In genomic region chr7:24572421-24573007, GRCh38 we compare ENCODE assay signal across 8 cellular contexts. TPM values are rescaled to one million over a fixed set of nuclear protein-coding genes. Genes with fewer than 3 reads are reported as not detected.
DNase-seq lines count a peak whose midpoint lies in the region; ATAC-seq, FAIRE-seq and TF ChIP-seq lines count a peak whose summit lies in the region.

No MANE protein-coding gene starts in this region.

- H3K4me3 ChIP-seq in CD8-positive, alpha-beta memory T cell (ENCODE audit: low read length) = peak overlapping the region; percentile 83
- H3K4me3 ChIP-seq in HL-60 (replicated peaks; ENCODE audit: insufficient read depth, low read length) = peak overlapping the region; percentile 63
- peak overlapping the region; percentile 73 to 76 for H3K4me3 ChIP-seq in cardiac fibroblast (replicated peaks in 1 of 2; ENCODE audit: low read depth in 2 of 2, low read length in 2 of 2)
- peak overlapping the region; percentile 80 to 87 for H3K4me3 ChIP-seq in small intestine (ENCODE audit: low read depth in 1 of 2, low read length in 2 of 2)

- TF ChIP-seq CTCF in HL-60 (IDR thresholded peaks at IDR 0.05; ENCODE audit: insufficient read depth, low read length) (no peak), cardiac fibroblast (IDR thresholded peaks at IDR 0.05; ENCODE audit: low read depth, low read length) (no peak)

- H3K9me3 ChIP-seq in CD8-positive, alpha-beta memory T cell (ENCODE audit: low read length) = no peaks in the 10 kb centered on the region
- H3K9me3 ChIP-seq in small intestine (ENCODE audit: control insufficient read depth, low read depth) = no peaks in the 10 kb centered on the region

- POLR2A ChIA-PET in CD8-positive, alpha-beta memory T cell (lab: Charles Lee) = interaction anchor here (0.6 to 1.0 kb wide), 3 partner anchors 9 to 553 kb away, joined by 3 to 5 read pairs (median 4); partner anchors contain the start of gene CYCS
- POLR2A ChIA-PET in T-cell (lab: Charles Lee) = interaction anchor here in 1 of 2 donors (0.6 kb wide), 1 partner anchor 674 kb away, joined by 4 read pairs; no protein-coding TSS in a partner anchor

- DNase-seq in CD8-positive, alpha-beta memory T cell = peak in 4 of 5 donors; percentile 3 to 59 (median 30)
- no peak for DNase-seq in HL-60 (ENCODE audit: low read depth in 1 of 2, low spot score in 1 of 2)
- peak in 11 of 34 experiments; percentile 1 to 46 (median 11) for DNase-seq in T-cell
- peak; percentile 36 to 45 for DNase-seq in cardiac fibroblast (ENCODE audit: low read depth in 2 of 2)
- DNase-seq in iris pigment epithelial cell (ENCODE audit: low read depth) = peak; percentile 40
- DNase-seq in small intestine = peak; percentile 48
- DNase-seq in NCI-H2029 treated with DMSO at 0.1 percent for 48 hours (lab: John Stamatoyannopoulos, UW) = no peak

- peaks cover 25 to 36% (median 35%) of the 10 kb centered on the region in 3 donors for H3K4me1 Mint-ChIP-seq in CD8-positive, alpha-beta memory T cell
- peaks cover 33 to 40% (median 35%) of the 10 kb centered on the region in 3 donors for H3K4me1 Mint-ChIP-seq in T-cell

- no peaks in the 10 kb centered on the region for H3K27me3 ChIP-seq in CD8-positive, alpha-beta memory T cell (ENCODE audit: insufficient read depth, low read length, poor library complexity, severe bottlenecking)
- H3K27me3 ChIP-seq in HL-60 (ENCODE audit: insufficient read depth, poor library complexity, severe bottlenecking) = peaks cover 17% of the 10 kb centered on the region
- peaks cover 0 to 5% of the 10 kb centered on the region in 2 donors for H3K27me3 ChIP-seq in small intestine (ENCODE audit: control insufficient read depth in 2 of 2, insufficient read depth in 2 of 2, low read length in 2 of 2)

- CTCF ChIA-PET in CD8-positive, alpha-beta memory T cell (lab: Charles Lee) = interaction anchor here (1.0 kb wide), 1 partner anchor 7 kb away, joined by 3 read pairs; no protein-coding TSS in a partner anchor
- CTCF ChIA-PET in T-cell (lab: Charles Lee) = interaction anchor here (0.6 to 1.0 kb wide), 2 partner anchors 15 to 30 kb away, joined by 3 read pairs; no protein-coding TSS in a partner anchor

- ATAC-seq in T-cell (replicated peaks in 1 of 4) (peak; percentile 13 to 45 (median 38)), GM21619 (IDR thresholded peaks at IDR 0.05; ENCODE audit: unreplicated experiment) (no peak)

- no peaks in the 10 kb centered on the region for H3K36me3 ChIP-seq in CD8-positive, alpha-beta memory T cell (ENCODE audit: insufficient read depth, low read length)
- H3K36me3 ChIP-seq in small intestine (ENCODE audit: control insufficient read depth in 2 of 2, insufficient read depth in 2 of 2, low read length in 2 of 2) = no peaks in the 10 kb centered on the region

- H3K27ac Mint-ChIP-seq in CD8-positive, alpha-beta memory T cell = peak overlapping the region; percentile 65 to 98 (median 89)
- peak overlapping the region; percentile 90 for H3K27ac Mint-ChIP-seq in T-cell

- peaks cover 0 to 7% (median 0%) of the 10 kb centered on the region in 3 donors for H3K36me3 Mint-ChIP-seq in CD8-positive, alpha-beta memory T cell
- no peaks in the 10 kb centered on the region for H3K36me3 Mint-ChIP-seq in T-cell

- peak overlapping the region; percentile 69 for H3K27ac ChIP-seq in CD8-positive, alpha-beta memory T cell (ENCODE audit: low read depth, low read length)
- H3K27ac ChIP-seq in HL-60 (replicated peaks) (no peak overlapping the region), small intestine (ENCODE audit: low read depth in 1 of 2, low read length in 1 of 2) (peak overlapping the region in 1 of 2 donors; percentile 44)

- H3K9me3 Mint-ChIP-seq in CD8-positive, alpha-beta memory T cell = no peaks in the 10 kb centered on the region
- no peaks in the 10 kb centered on the region for H3K9me3 Mint-ChIP-seq in T-cell

- H3K27me3 Mint-ChIP-seq in CD8-positive, alpha-beta memory T cell = peaks cover 1 to 4% of the 10 kb centered on the region in 2 donors
- peaks cover 0 to 4% of the 10 kb centered on the region in 2 donors for H3K27me3 Mint-ChIP-seq in T-cell

- no peak for FAIRE-seq in small intestine (lab: Jason Lieb, UNC)

- peaks cover 29% of the 10 kb centered on the region for H3K4me1 ChIP-seq in CD8-positive, alpha-beta memory T cell (ENCODE audit: insufficient read depth, low read length)
- peaks cover 0 to 3% of the 10 kb centered on the region in 2 donors for H3K4me1 ChIP-seq in small intestine (ENCODE audit: control insufficient read depth in 2 of 2, insufficient read depth in 1 of 2, low read depth in 1 of 2, low read length in 1 of 2)

- WGBS in small intestine, 3 donors = 0 to 3% (median 1%) methylated on average over 14 to 15 of the region's 15 CpGs

- H3K4me3 Mint-ChIP-seq in CD8-positive, alpha-beta memory T cell = peak overlapping the region; percentile 89 to 95 (median 91)
- H3K4me3 Mint-ChIP-seq in T-cell = peak overlapping the region; percentile 77 to 86 (median 84)

RNA-seq across cellular contexts. Expression of gene PALS2, which starts 0.7 kb away (rescaled TPM):
- 10 to 100 TPM; 36.6 to 38.2 TPM for total RNA-seq in CD8-positive, alpha-beta memory T cell
- 14.8 TPM for polyA plus RNA-seq in CD8-positive, alpha-beta memory T cell
- total RNA-seq in T-cell = 10 to 100 TPM; 26.1 to 60.0 (median 31.0) TPM
- 1 to 10 TPM; 1.6 to 3.4 (median 1.8) TPM for polyA plus RNA-seq in small intestine

Comparison
In these comparisons a context has a peak if more than half of its experiments do, and no peak if none do; other contexts are left out.
1. DNase-seq: peak in CD8-positive, alpha-beta memory T cell (4 of 5), cardiac fibroblast (2 of 2), iris pigment epithelial cell (single experiment) and small intestine (single experiment); none in HL-60 (0 of 2) and NCI-H2029 treated with DMSO at 0.1 percent for 48 hours (single experiment).
2. Peak in every context shown above with its lines, with median percentiles within 50 percentile points of each other: H3K4me3 ChIP-seq.